1 cellular context compared by ENCODE assay signal in the genomic region with DNA sequence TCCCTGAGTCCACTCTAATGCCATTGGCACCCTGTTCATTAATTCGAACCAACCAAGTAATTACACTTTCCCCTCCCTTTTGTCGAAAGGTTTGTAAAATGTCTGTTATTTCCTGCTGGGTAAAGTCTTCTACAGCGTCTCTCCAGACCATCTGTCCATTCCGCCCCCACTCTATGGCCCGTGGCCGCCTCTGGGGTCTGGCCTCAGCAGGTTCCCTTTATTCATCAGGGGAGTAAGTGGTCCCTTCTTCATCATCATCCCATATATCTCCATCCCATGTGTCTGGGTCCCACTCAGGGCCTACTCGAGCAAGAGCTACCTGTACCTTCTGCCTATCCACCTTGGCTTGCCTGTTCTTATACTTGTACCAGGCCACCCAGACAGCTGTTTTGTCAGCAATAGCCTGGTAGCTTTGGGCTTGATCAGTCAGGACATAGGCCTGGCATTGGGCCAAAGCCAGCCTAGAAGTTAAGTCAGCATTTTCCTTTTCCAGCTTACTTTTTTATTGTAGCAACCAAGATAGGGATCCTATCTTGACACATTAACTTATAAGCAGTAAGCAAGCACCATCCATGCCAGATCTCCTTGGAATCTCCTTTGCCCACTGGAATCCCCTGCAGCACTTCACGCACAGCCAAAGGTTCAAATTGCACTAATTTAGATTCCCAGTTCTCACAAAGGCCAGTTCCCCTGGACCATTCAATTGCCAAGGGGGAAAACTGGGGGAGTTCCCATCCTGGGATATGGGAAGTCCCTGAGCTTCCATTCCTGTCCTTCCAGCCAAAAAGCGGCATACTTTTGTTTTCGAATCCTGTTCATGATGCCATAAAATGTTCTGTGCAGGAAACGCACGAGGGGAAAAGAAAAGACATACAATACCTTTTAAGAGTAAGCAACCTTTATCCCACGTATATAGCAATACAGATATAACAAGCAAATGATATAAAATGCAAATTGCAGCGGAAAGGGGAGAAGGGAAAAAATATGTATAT.
TF ChIP-seq lines count a peak whose summit lies in the region.

No MANE protein-coding gene starts in this region.

TF ChIP-seq in endothelial cell of umbilical vein, 7 proteins besides CTCF, POLR2A, EP300 and RAD21 (continued from another document):
- TF ChIP-seq JUN (IDR thresholded peaks at IDR 0.05; ENCODE audit: borderline replicate concordance, insufficient read depth, insufficient read length, low read depth) (no peak), FOS (IDR thresholded peaks at IDR 0.05; ENCODE audit: borderline replicate concordance, insufficient read depth, low read length) (no peak), EZH2 (IDR thresholded peaks at IDR 0.05; ENCODE audit: borderline replicate concordance, low read depth, low read length, severe bottlenecking) (no peak), MYC (IDR thresholded peaks at IDR 0.05; ENCODE audit: low read depth, low read length) (no peak), POLR2AphosphoS5 (IDR thresholded peaks at IDR 0.05; ENCODE audit: insufficient read depth, low read depth, low read length) (no peak)
